ENCODE assay signal across 9 cellular contexts in the genomic region with DNA sequence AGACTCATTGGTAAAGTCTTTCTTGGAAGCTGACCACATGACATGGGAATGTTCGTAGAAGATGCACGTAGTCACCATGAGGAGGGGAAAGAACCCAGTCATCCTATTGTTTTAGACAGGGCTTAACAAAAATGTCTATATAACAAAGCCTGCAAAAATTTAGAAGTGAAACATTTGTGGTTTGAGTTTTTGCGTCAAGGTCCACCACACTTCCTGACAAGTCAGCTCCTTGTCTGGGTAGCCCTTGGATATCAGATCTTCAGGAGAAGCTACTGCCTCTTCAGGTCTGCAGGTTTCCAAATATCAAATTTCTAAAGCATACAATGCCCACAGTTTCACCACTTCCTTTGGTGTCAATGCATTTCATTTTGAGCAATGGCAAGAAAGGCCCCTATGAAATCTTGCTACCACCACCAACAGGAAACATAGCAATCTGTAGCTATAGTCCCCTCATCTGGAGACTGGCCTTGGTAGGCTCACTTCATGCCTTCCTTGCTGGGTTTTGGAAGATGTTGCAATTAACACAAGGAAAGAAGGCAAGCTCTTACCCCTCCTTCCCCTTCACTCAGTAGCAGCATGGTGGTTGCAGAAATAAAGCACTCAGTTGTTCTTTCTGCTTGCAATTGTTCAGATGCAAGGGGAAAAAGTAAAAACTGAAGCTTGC.
DNase-seq lines count a peak whose midpoint lies in the region; ATAC-seq and TF ChIP-seq lines count a peak whose summit lies in the region.
"Had no signal": no experiment of that assay in that cellular context is flagged by ENCODE, and none has a peak within 500 bp of the region (broad histone marks: within the 10 kb centered on the region; RNA-seq: fewer than 3 reads in every experiment).

No MANE protein-coding gene starts in this region.

- intact Hi-C loops in activated T-helper 2 cell treated with anti-CD3 and anti-CD28 coated beads, Interferon-gamma antibody, Interleukin-2, Interleukin-4, amounts not matched to agents 10 μg/mL and 5 μg/mL and 100 μg/mL, durations not matched to agents 14 hours and 24 hours and 36 hours (cut with micrococcal nuclease) = loop anchor here (1.0 to 5.0 kb wide), 15 partner anchors 26 to 608 kb away; partner anchors contain the start of gene SIPA1L1
- intact Hi-C loops in mucosa of descending colon (cut with DNase I, micrococcal nuclease) = no loop called here

- peak overlapping the region in 2 of 3 donors; percentile 28 to 79 for H3K27ac Mint-ChIP-seq in IgD-negative memory B cell
- peak overlapping the region; percentile 95 for H3K27ac Mint-ChIP-seq in activated T-helper 2 cell treated with anti-CD3 and anti-CD28 coated beads, Interferon-gamma antibody, Interleukin-2, Interleukin-4, amounts not matched to agents 10 μg/mL and 5 μg/mL and 100 μg/mL, durations not matched to agents 14 hours and 24 hours and 36 hours

- peaks cover 12 to 20% (median 15%) of the 10 kb centered on the region in 3 donors for H3K4me1 Mint-ChIP-seq in IgD-negative memory B cell
- peaks cover 61% of the 10 kb centered on the region for H3K4me1 Mint-ChIP-seq in activated T-helper 2 cell treated with anti-CD3 and anti-CD28 coated beads, Interferon-gamma antibody, Interleukin-2, Interleukin-4, amounts not matched to agents 10 μg/mL and 5 μg/mL and 100 μg/mL, durations not matched to agents 14 hours and 24 hours and 36 hours (ENCODE audit: low read depth)

- TF ChIP-seq CTCF in mucosa of descending colon (IDR thresholded peaks at IDR 0.05) = no peak

- no peaks in the 10 kb centered on the region for H3K36me3 ChIP-seq in mucosa of descending colon (ENCODE audit: low read depth)

- DNase-seq in Daoy (ENCODE audit: low read depth) (peak; percentile 67), mucosa of descending colon (no peak), COR-L47 (lab: John Stamatoyannopoulos, UW) (no peak), GOT3 (lab: John Stamatoyannopoulos, UW) (no peak)
- DNase-seq in activated T-helper 2 cell treated with anti-CD3 and anti-CD28 coated beads, Interferon-gamma antibody, Interleukin-2, Interleukin-4, amounts not matched to agents 10 μg/mL and 5 μg/mL and 100 μg/mL, durations not matched to agents 14 hours and 24 hours and 36 hours (ENCODE audit: low spot score) = peak; percentile 52
- DNase-seq: H7 had no signal

- H3K36me3 Mint-ChIP-seq in IgD-negative memory B cell = no peaks in the 10 kb centered on the region
- H3K36me3 Mint-ChIP-seq in activated T-helper 2 cell treated with anti-CD3 and anti-CD28 coated beads, Interferon-gamma antibody, Interleukin-2, Interleukin-4, amounts not matched to agents 10 μg/mL and 5 μg/mL and 100 μg/mL, durations not matched to agents 14 hours and 24 hours and 36 hours (ENCODE audit: low read depth) = no peaks in the 10 kb centered on the region

- no peak overlapping the region for H3K4me3 ChIP-seq in mucosa of descending colon

- H3K4me1 ChIP-seq in mucosa of descending colon (ENCODE audit: low read depth) = peaks cover 2% of the 10 kb centered on the region

- H3K9me3 Mint-ChIP-seq in IgD-negative memory B cell = no peaks in the 10 kb centered on the region
- no peaks in the 10 kb centered on the region for H3K9me3 Mint-ChIP-seq in activated T-helper 2 cell treated with anti-CD3 and anti-CD28 coated beads, Interferon-gamma antibody, Interleukin-2, Interleukin-4, amounts not matched to agents 10 μg/mL and 5 μg/mL and 100 μg/mL, durations not matched to agents 14 hours and 24 hours and 36 hours

- H3K27me3 Mint-ChIP-seq in IgD-negative memory B cell = peaks cover 3% of the 10 kb centered on the region
- no peaks in the 10 kb centered on the region for H3K27me3 Mint-ChIP-seq in activated T-helper 2 cell treated with anti-CD3 and anti-CD28 coated beads, Interferon-gamma antibody, Interleukin-2, Interleukin-4, amounts not matched to agents 10 μg/mL and 5 μg/mL and 100 μg/mL, durations not matched to agents 14 hours and 24 hours and 36 hours (ENCODE audit: low read depth)

- peak; percentile 23 for ATAC-seq in mucosa of descending colon
- ATAC-seq in HG03439 (IDR thresholded peaks at IDR 0.05; ENCODE audit: unreplicated experiment) = no peak
- no peak for ATAC-seq in GM21515 (IDR thresholded peaks at IDR 0.05; ENCODE audit: unreplicated experiment)

- peak overlapping the region in 1 of 4 donors; percentile 39 for H3K4me3 Mint-ChIP-seq in IgD-negative memory B cell
- H3K4me3 Mint-ChIP-seq in activated T-helper 2 cell treated with anti-CD3 and anti-CD28 coated beads, Interferon-gamma antibody, Interleukin-2, Interleukin-4, amounts not matched to agents 10 μg/mL and 5 μg/mL and 100 μg/mL, durations not matched to agents 14 hours and 24 hours and 36 hours (ENCODE audit: low read depth) = peak overlapping the region; percentile 52

- H3K9me3 ChIP-seq in mucosa of descending colon = no peaks in the 10 kb centered on the region

Comparison
In these comparisons a context has a peak if more than half of its experiments do, and no peak if none do; other contexts are left out.
1. DNase-seq: peak in Daoy (single experiment) and activated T-helper 2 cell treated with anti-CD3 and anti-CD28 coated beads, Interferon-gamma antibody, Interleukin-2, Interleukin-4, amounts not matched to agents 10 μg/mL and 5 μg/mL and 100 μg/mL, durations not matched to agents 14 hours and 24 hours and 36 hours (single experiment); none in mucosa of descending colon (0 of 3), COR-L47 (single experiment) and GOT3 (single experiment).